In the genomic region with DNA sequence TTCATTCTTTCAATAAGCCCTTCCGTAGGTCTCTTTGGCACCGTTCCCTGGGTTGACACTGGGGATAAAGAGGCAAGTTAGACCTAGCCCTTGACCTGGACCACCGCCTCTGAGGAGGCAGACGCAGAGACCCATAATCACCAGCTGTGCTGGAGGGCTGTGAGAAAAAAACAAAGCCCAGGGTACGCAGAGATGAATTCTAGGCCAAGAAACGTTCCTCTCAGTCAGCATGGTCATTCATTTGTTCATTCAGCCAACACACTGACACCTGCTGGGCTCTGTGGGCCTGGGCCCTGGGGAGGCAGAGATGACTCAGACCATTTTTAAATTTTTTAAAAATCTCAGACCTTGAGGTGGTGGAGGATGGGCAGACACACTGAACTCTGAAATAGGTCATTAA, we compare ENCODE assay signal across 20 cellular contexts. TPM values are rescaled to one million over a fixed set of nuclear protein-coding genes. Genes with fewer than 3 reads are reported as not detected.
A peak's percentile ranks its signal among the peaks of the same experiment; 100 is the strongest.
DNase-seq lines count a peak whose midpoint lies in the region; ATAC-seq, FAIRE-seq and TF ChIP-seq lines count a peak whose summit lies in the region.
"Had no signal": no experiment of that assay in that cellular context is flagged by ENCODE, and none has a peak within 500 bp of the region (broad histone marks: within the 10 kb centered on the region; RNA-seq: fewer than 3 reads in every experiment).

No MANE protein-coding gene starts in this region.

- peaks cover 3 to 15% (median 6%) of the 10 kb centered on the region in 3 donors for H3K27me3 Mint-ChIP-seq in CD14-positive monocyte (ENCODE audit: low read depth in 3 of 3)

- WGBS in HepG2 (ENCODE audit: low lambda C conversion rate), result 19% methylated on average over 6 of the region's 6 CpGs

- H3K27ac Mint-ChIP-seq in CD14-positive monocyte, result no peak overlapping the region
- H3K27ac Mint-ChIP-seq: CD8-positive, alpha-beta T cell had no signal

- POLR2A ChIA-PET in HepG2 (lab: Yijun Ruan, JAX), result no interaction called here

- no peak overlapping the region for H2AFZ ChIP-seq in HepG2 (ENCODE audit: low read length)

- no peak overlapping the region for H3K4me2 ChIP-seq in HepG2 (ENCODE audit: low read depth, low read length)
- H3K4me2 ChIP-seq: A549 had no signal

- BruUV-seq in HepG2 (replicated peaks; lab: Mats Ljungman, UMichigan), result no TSS peak

- H3K9me3 Mint-ChIP-seq in CD14-positive monocyte, result peaks cover 0 to 2% (median 0%) of the 10 kb centered on the region in 7 donors
- H3K9me3 Mint-ChIP-seq: CD8-positive, alpha-beta T cell had no signal

- no peaks in the 10 kb centered on the region for H3K36me3 Mint-ChIP-seq in CD14-positive monocyte
- H3K36me3 Mint-ChIP-seq: CD8-positive, alpha-beta T cell had no signal

- H3K4me3 Mint-ChIP-seq in CD14-positive monocyte, result no peak overlapping the region
- H3K4me3 Mint-ChIP-seq: CD8-positive, alpha-beta T cell had no signal

- H3K4me3 ChIP-seq in MG63 (no peak overlapping the region), choroid plexus epithelial cell (ENCODE audit: low read depth, low read length) (no peak overlapping the region), HepG2 (replicated peaks in 1 of 3; ENCODE audit: insufficient read depth in 1 of 3, low read depth in 2 of 3, low read length in 3 of 3) (no peak overlapping the region)
- H3K4me3 ChIP-seq: A549 had no signal

- intact Hi-C loops in CD14-positive monocyte (cut with micrococcal nuclease), result no loop called here
- intact Hi-C loops in HepG2 (cut with micrococcal nuclease; ENCODE audit: unreplicated experiment), result no loop called here

- H3K36me3 ChIP-seq in MG63, result no peaks in the 10 kb centered on the region
- H3K36me3 ChIP-seq in HepG2 (replicated peaks in 1 of 2; ENCODE audit: control insufficient read depth in 1 of 2, insufficient read depth in 2 of 2, low read length in 2 of 2), result no peaks in the 10 kb centered on the region
- H3K36me3 ChIP-seq: BE2C had no signal

- DNase-seq in MG63 (peak; percentile 26), choroid plexus epithelial cell (ENCODE audit: low read depth) (peak; percentile 48), islet precursor cell (peak; percentile 37), CD14-positive monocyte (ENCODE audit: low spot score) (no peak), HepG2 (ENCODE audit: low spot score) (no peak)
- no peak for DNase-seq in activated effector memory CD4-positive, alpha-beta T cell treated with anti-CD3 and anti-CD28 coated beads, Interleukin-2, amount 50 U/mL, for 16 hours
- DNase-seq: BE2C; CD8-positive, alpha-beta T cell; COR-L47; DMS153; DMS79 treated with DMSO at 0.1 percent for 48 hours; EL had no signal

- H3K4me1 ChIP-seq in HepG2 (ENCODE audit: insufficient read depth, low read length), result no peaks in the 10 kb centered on the region
- H3K4me1 ChIP-seq: A549, BE2C had no signal

- TF ChIP-seq RAD21 in HepG2 (CRISPR knock-in tag; IDR thresholded peaks at IDR 0.05), result no peak

- H3K9me3 ChIP-seq in MG63 (no peaks in the 10 kb centered on the region), HepG2 (ENCODE audit: low read length) (no peaks in the 10 kb centered on the region)
- H3K9me3 ChIP-seq: A549, BE2C had no signal

- TF ChIP-seq CTCF in choroid plexus epithelial cell (conservative IDR thresholded peaks at IDR 0.05; ENCODE audit: low read depth, low read length) (peak; percentile 47), CD14-positive monocyte (IDR thresholded peaks at IDR 0.05) (no peak), HepG2 (CRISPR knock-in tag; IDR thresholded peaks at IDR 0.05) (no peak)

- no peak for ATAC-seq in HepG2
- ATAC-seq: A549; CD8-positive, alpha-beta T cell; HCT116 had no signal

- H3K79me2 ChIP-seq in HepG2 (ENCODE audit: insufficient read depth, low read length), result no peaks in the 10 kb centered on the region

- CTCF ChIA-PET in HepG2 (lab: Yijun Ruan, JAX; ENCODE audit: low intra/inter-chr PET ratio, low total read pairs), result no interaction called here

- no peaks in the 10 kb centered on the region for H3K4me1 Mint-ChIP-seq in CD14-positive monocyte

- H3K27me3 ChIP-seq in MG63, result no peaks in the 10 kb centered on the region
- H3K27me3 ChIP-seq in HepG2 (ENCODE audit: control insufficient read depth in 1 of 2, insufficient read depth in 2 of 2, low read length in 2 of 2), result peaks cover 0 to 2% of the 10 kb centered on the region in 2 experiments; a peak in 1 of 5 replicates
- H3K27me3 ChIP-seq: BE2C had no signal

- no peak overlapping the region for H3K9ac ChIP-seq in HepG2 (ENCODE audit: insufficient read depth, low read depth, low read length)

- H3K27ac ChIP-seq in HepG2 (ENCODE audit: extremely low read length, insufficient read depth, low read length), result no peak overlapping the region
- H3K27ac ChIP-seq: A549, C4-2B, HL-60 had no signal

- H4K20me1 ChIP-seq in HepG2 (ENCODE audit: insufficient read depth, low read length), result 0 out of 2 replicates have a peak, but pooled peaks cover 2% of the 10 kb centered on the region

- TF ChIP-seq EP300 in HepG2 (IDR thresholded peaks at IDR 0.05; ENCODE audit: low read depth in 2 of 2, low read length in 2 of 2), result no peak
- TF ChIP-seq EP300 in HepG2 (CRISPR knock-in tag; IDR thresholded peaks at IDR 0.05; ENCODE audit: borderline replicate concordance), result no peak

- no peak for FAIRE-seq in HepG2 (lab: Jason Lieb, UNC)
- FAIRE-seq: A549, D721Med, G401.6, GM12892 had no signal

- in situ Hi-C loops in HepG2 (cut with HindIII; ENCODE audit: extremely low pct_ligation_motif_present, low pct_unique_long_range_greater_than_20kb), result no loop called here

- TF ChIP-seq POLR2A in HepG2 (IDR thresholded peaks at IDR 0.05; ENCODE audit: insufficient read depth in 1 of 2, low read depth in 2 of 2, low read length in 2 of 2), result no peak

TF ChIP-seq in HepG2, 621 proteins besides CTCF, POLR2A, EP300 and RAD21 (continues in another document):
- TF ChIP-seq ATRX (CRISPR knock-in tag; IDR thresholded peaks at IDR 0.05; ENCODE audit: borderline replicate concordance) (no peak), ZBTB10 (CRISPR knock-in tag; IDR thresholded peaks at IDR 0.05; ENCODE audit: borderline replicate concordance) (no peak)

RNA-seq across cellular contexts. Expression of gene TRABD2B, which starts 26.3 kb away (rescaled TPM):
- total RNA-seq in MG63 (2014; rRNA removed; shearing (Covaris generic); ENCODE audit: low replicate concordance), result 0.72 and 1.7 TPM in 2 replicates
- polyA plus RNA-seq in CD14-positive monocyte (not detected), HepG2 (2011; rRNA removed) (0.04 and 0.17 TPM in 2 replicates)
- total RNA-seq in HepG2 (2016; rRNA removed; fragmentation: Illumina TruSeq; extraction: Trizol), result not detected in 2 replicates
- total RNA-seq in HepG2 (2016; cell fraction: cytosol; rRNA removed; fragmentation: Illumina TruSeq; extraction: Trizol; ENCODE audit: low read depth), result not detected in 2 replicates
- total RNA-seq in HepG2 (2016; cell fraction: insoluble cytoplasmic fraction; rRNA removed; fragmentation: Illumina TruSeq; extraction: Trizol), result not detected in 2 replicates
- total RNA-seq in HepG2 (2016; cell fraction: membrane; rRNA removed; fragmentation: Illumina TruSeq; extraction: Trizol), result not detected in 2 replicates
- not detected in 2 replicates for total RNA-seq in HepG2 (2016; cell fraction: nucleus; rRNA removed; fragmentation: Illumina TruSeq; extraction: Trizol)
- 0.01 TPM in 2 replicates for polyA plus RNA-seq in HepG2 (2011; cell fraction: cytosol; rRNA removed)
- polyA plus RNA-seq in HepG2 (2011; cell fraction: nucleus; rRNA removed), result 0.06 and 0.14 TPM in 2 replicates
- polyA plus RNA-seq in HepG2 (2012), result 0.04 and 0.38 TPM in 2 replicates
- polyA plus RNA-seq in HepG2 (2016; cell fraction: cytosol; fragmentation: Illumina TruSeq; extraction: Trizol; ENCODE audit: low read depth), result not detected in 2 replicates
- not detected in 2 replicates for polyA plus RNA-seq in HepG2 (2016; cell fraction: insoluble cytoplasmic fraction; fragmentation: Illumina TruSeq; extraction: Trizol; ENCODE audit: low read depth)
- not detected in 2 replicates for polyA plus RNA-seq in HepG2 (2016; cell fraction: membrane; fragmentation: Illumina TruSeq; extraction: Trizol; ENCODE audit: low read depth)
- not detected in 2 replicates for polyA plus RNA-seq in HepG2 (2016; cell fraction: nucleus; fragmentation: Illumina TruSeq; extraction: Trizol; ENCODE audit: insufficient read depth, low read depth)
- 0.04 and 2.2 TPM in 2 replicates for polyA minus RNA-seq in HepG2 (2011; rRNA and poly(A)+ RNA removed; ENCODE audit: low replicate concordance)
- polyA minus RNA-seq in HepG2 (2011; cell fraction: cytosol; rRNA and poly(A)+ RNA removed), result not detected in 2 replicates
- polyA minus RNA-seq in HepG2 (2011; cell fraction: nucleus; rRNA and poly(A)+ RNA removed), result 0.12 TPM in 1 of 2 replicates, not detected in the other
- total RNA-seq: CD8-positive, alpha-beta T cell had no signal
- polyA plus RNA-seq: AG04450 had no signal

Comparison
In these comparisons a context has a peak if more than half of its experiments do, and no peak if none do; other contexts are left out.
1. DNase-seq: peak in MG63 (single experiment), choroid plexus epithelial cell (single experiment) and islet precursor cell (single experiment); none in CD14-positive monocyte (single experiment), HepG2 (single experiment) and activated effector memory CD4-positive, alpha-beta T cell treated with anti-CD3 and anti-CD28 coated beads, Interleukin-2, amount 50 U/mL, for 16 hours (single experiment).